ENCODE assay signal across 8 cellular contexts in genomic region chr11:64358907-64359711, GRCh38. TPM values are rescaled to one million over a fixed set of nuclear protein-coding genes. Genes with fewer than 3 reads are reported as not detected.
A peak's percentile ranks its signal among the peaks of the same experiment; 100 is the strongest.
DNase-seq lines count a peak whose midpoint lies in the region; ATAC-seq, FAIRE-seq and TF ChIP-seq lines count a peak whose summit lies in the region.

Gene RPS6KA4, plus strand, starts transcription at chr11:64359162. Its CDS starts 74 bp downstream, at chr11:64359236.

- DNase-seq in HUDEP-2 (lab: John Stamatoyannopoulos, UW; ENCODE audit: unreplicated experiment in 76 of 76) (peak in 39 of 76 experiments; percentile 3 to 51 (median 37)), T-helper 2 cell (peak in 4 of 5 experiments; percentile 31 to 66 (median 41)), bronchial epithelial cell (ENCODE audit: low read depth) (peak; percentile 51), retina (peak; percentile 73), NCI-H524 treated with DMSO at 0.1 percent for 48 hours (lab: John Stamatoyannopoulos, UW) (no peak)

- peak; percentile 60 for ATAC-seq in GM18502 (IDR thresholded peaks at IDR 0.05; ENCODE audit: poor library complexity, unreplicated experiment)

- H3K27ac ChIP-seq in ACC112 (ENCODE audit: low read depth, low read length) (peak within 1 kb of the TSS; percentile 55), iPS-18a (ENCODE audit: low read length) (no peak within 1 kb of the TSS)

- peaks cover 39% of the 10 kb centered on the region for H3K4me1 ChIP-seq in ACC112 (ENCODE audit: control insufficient read depth, insufficient read depth, low read length, unreplicated experiment)
- peaks cover 14% of the 10 kb centered on the region for H3K4me1 ChIP-seq in iPS-18a (ENCODE audit: control insufficient read depth, low read depth, low read length)

- no peaks in the 10 kb centered on the region for H3K9me3 ChIP-seq in iPS-18a (ENCODE audit: control insufficient read depth, low read depth, low read length)

- peak within 1 kb of the TSS; percentile 94 for H2AFZ ChIP-seq in ACC112 (ENCODE audit: low read length, unreplicated experiment)

- H3K36me3 ChIP-seq in ACC112 (ENCODE audit: insufficient read depth, low read length) (peaks cover 5% of the 10 kb centered on the region; the same call in 1 of the 2 replicates), bronchial epithelial cell (ENCODE audit: control insufficient read depth, insufficient read depth, low read length) (peaks cover 28% of the 10 kb centered on the region), iPS-18a (ENCODE audit: control insufficient read depth, low read depth, low read length) (peaks cover 9% of the 10 kb centered on the region)

- no peak for FAIRE-seq in bronchial epithelial cell (lab: Jason Lieb, UNC)

- H3K4me3 ChIP-seq in ACC112 (ENCODE audit: low read depth, low read length) (peak within 1 kb of the TSS; percentile 97), bronchial epithelial cell (ENCODE audit: low read depth, low read length) (peak within 1 kb of the TSS; percentile 95), iPS-18a (ENCODE audit: low read length) (peak within 1 kb of the TSS; percentile 75)

- H3K79me2 ChIP-seq in ACC112 (ENCODE audit: control insufficient read depth, insufficient read depth, low read length, unreplicated experiment) = peaks cover 22% of the 10 kb centered on the region

- H3K9ac ChIP-seq in iPS-18a (ENCODE audit: low read length) = peak within 1 kb of the TSS; percentile 32

- H3K27me3 ChIP-seq in ACC112 (ENCODE audit: insufficient read depth, low read length) = no peaks in the 10 kb centered on the region
- no peaks in the 10 kb centered on the region for H3K27me3 ChIP-seq in bronchial epithelial cell (ENCODE audit: control insufficient read depth, insufficient read depth, low read length)
- H3K27me3 ChIP-seq in iPS-18a (ENCODE audit: control insufficient read depth, insufficient read depth, low read length) = peaks cover 3% of the 10 kb centered on the region

- no peak for TF ChIP-seq CTCF in bronchial epithelial cell (IDR thresholded peaks at IDR 0.05; ENCODE audit: insufficient read depth, low read length, severe bottlenecking)

RNA-seq across cellular contexts. Expression of gene RPS6KA4, which starts in this region (rescaled TPM):
- 39.7 and 59.5 TPM in 2 replicates for total RNA-seq in bronchial epithelial cell
